ENCODE assay signal across 21 cellular contexts in the genomic region with DNA sequence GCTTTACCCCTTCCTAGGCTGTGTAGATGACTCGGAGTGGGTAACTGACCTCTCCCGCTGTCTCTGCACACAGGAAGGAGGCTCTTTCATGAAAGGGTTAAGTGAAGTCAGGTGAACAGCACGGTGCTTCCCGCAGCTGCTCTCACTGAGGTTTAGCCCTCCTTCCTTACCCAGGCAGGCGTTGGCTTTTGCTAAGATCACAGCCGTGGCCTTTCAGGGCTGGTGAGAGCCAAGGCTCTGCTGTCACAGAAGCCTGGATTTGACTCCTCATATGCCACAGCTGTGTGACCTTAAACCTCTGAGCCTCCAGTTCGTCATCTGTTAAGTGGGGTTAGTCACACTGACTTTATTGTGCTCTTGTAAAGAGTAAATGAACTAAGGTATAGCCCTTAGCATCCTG.
DNase-seq lines count a peak whose midpoint lies in the region; ATAC-seq and TF ChIP-seq lines count a peak whose summit lies in the region.
"Had no signal": no experiment of that assay in that cellular context is flagged by ENCODE, and none has a peak within 500 bp of the region (broad histone marks: within the 10 kb centered on the region; RNA-seq: fewer than 3 reads in every experiment).

No MANE protein-coding gene starts in this region.

- no peak for TF ChIP-seq POLR2A in breast epithelium (IDR thresholded peaks at IDR 0.05)

- intact Hi-C loops in natural killer cell (cut with micrococcal nuclease) (no loop called here), breast epithelium (cut with DNase I; ENCODE audit: low total_unique reads) (no loop called here)

- no peak overlapping the region for H3K4me2 ChIP-seq in smooth muscle cell
- H3K4me2 ChIP-seq: SK-N-SH had no signal

- no peaks in the 10 kb centered on the region for H3K9me3 Mint-ChIP-seq in natural killer cell
- no peaks in the 10 kb centered on the region for H3K9me3 Mint-ChIP-seq in natural killer cell treated with Interleukin-12 subunit alpha and Interleukin-12 subunit beta and Interleukin-15 and Interleukin-18, amount 100 ng/mL, for 72 hours
- H3K9me3 Mint-ChIP-seq in activated naive CD8-positive, alpha-beta T cell treated with anti-CD3 and anti-CD28 coated beads, Interleukin-2, amount 50 U/mL, for 24 hours: no peaks in the 10 kb centered on the region
- H3K9me3 Mint-ChIP-seq: HFFc6, nephron progenitor cell had no signal

- no peak overlapping the region for H3K4me3 Mint-ChIP-seq in natural killer cell
- H3K4me3 Mint-ChIP-seq in natural killer cell treated with Interleukin-12 subunit alpha and Interleukin-12 subunit beta and Interleukin-15 and Interleukin-18, amount 100 ng/mL, for 72 hours: no peak overlapping the region
- H3K4me3 Mint-ChIP-seq in activated naive CD8-positive, alpha-beta T cell treated with anti-CD3 and anti-CD28 coated beads, Interleukin-2, amount 50 U/mL, for 24 hours: no peak overlapping the region
- H3K4me3 Mint-ChIP-seq: HFFc6, nephron progenitor cell had no signal

- peaks cover 0 to 14% of the 10 kb centered on the region in 2 donors for H3K4me1 Mint-ChIP-seq in natural killer cell
- H3K4me1 Mint-ChIP-seq in natural killer cell treated with Interleukin-12 subunit alpha and Interleukin-12 subunit beta and Interleukin-15 and Interleukin-18, amount 100 ng/mL, for 72 hours (ENCODE audit: low read depth in 2 of 2): peaks cover 0 to 8% of the 10 kb centered on the region in 2 donors
- peaks cover 19% of the 10 kb centered on the region for H3K4me1 Mint-ChIP-seq in activated naive CD8-positive, alpha-beta T cell treated with anti-CD3 and anti-CD28 coated beads, Interleukin-2, amount 50 U/mL, for 24 hours

- H3K36me3 Mint-ChIP-seq in natural killer cell: no peaks in the 10 kb centered on the region
- no peaks in the 10 kb centered on the region for H3K36me3 Mint-ChIP-seq in natural killer cell treated with Interleukin-12 subunit alpha and Interleukin-12 subunit beta and Interleukin-15 and Interleukin-18, amount 100 ng/mL, for 72 hours
- peaks cover 6% of the 10 kb centered on the region for H3K36me3 Mint-ChIP-seq in activated naive CD8-positive, alpha-beta T cell treated with anti-CD3 and anti-CD28 coated beads, Interleukin-2, amount 50 U/mL, for 24 hours (ENCODE audit: low read depth)

- H3K9ac ChIP-seq in smooth muscle cell (ENCODE audit: low read depth): no peak overlapping the region
- H3K9ac ChIP-seq: SK-N-SH had no signal

- ATAC-seq in natural killer cell: peak; percentile 21 to 50 (median 31)
- no peak for ATAC-seq in natural killer cell treated with Interleukin-12 subunit alpha and Interleukin-12 subunit beta and Interleukin-15 and Interleukin-18, amount 100 ng/mL, for 72 hours
- ATAC-seq in activated naive CD8-positive, alpha-beta T cell treated with anti-CD3 and anti-CD28 coated beads, Interleukin-2, amount 50 U/mL, for 24 hours: peak; percentile 91
- ATAC-seq in stimulated activated naive CD8-positive, alpha-beta T cell treated with anti-CD3 and anti-CD28 coated beads, Interleukin-15, Interleukin-2, amounts not matched to agents 100 U/mL and 50 U/mL, for 24 hours: peak; percentile 93
- ATAC-seq: heart right ventricle had no signal

- H3K9me3 ChIP-seq in breast epithelium (no peaks in the 10 kb centered on the region), smooth muscle cell (replicated peaks; ENCODE audit: low read depth) (no peaks in the 10 kb centered on the region)
- H3K9me3 ChIP-seq: heart right ventricle, Peyer's patch, prostate gland, SK-N-SH, tibial nerve had no signal

- no peak overlapping the region for H3K27ac ChIP-seq in breast epithelium
- no peak overlapping the region for H3K27ac ChIP-seq in smooth muscle cell (ENCODE audit: low read depth)
- H3K27ac ChIP-seq: 22Rv1, heart right ventricle, prostate gland, tibial nerve had no signal

- 75% methylated on average over 7 of the region's 7 CpGs for WGBS in smooth muscle cell (ENCODE audit: low lambda C conversion rate)

- peaks cover 51% of the 10 kb centered on the region for H3K79me2 ChIP-seq in smooth muscle cell (ENCODE audit: low read depth)

- H3K4me1 ChIP-seq in breast epithelium (no peaks in the 10 kb centered on the region), smooth muscle cell (ENCODE audit: low read depth) (no peaks in the 10 kb centered on the region)

- H3K27ac Mint-ChIP-seq in natural killer cell: peak overlapping the region in 1 of 2 donors; percentile 38
- H3K27ac Mint-ChIP-seq in natural killer cell treated with Interleukin-12 subunit alpha and Interleukin-12 subunit beta and Interleukin-15 and Interleukin-18, amount 100 ng/mL, for 72 hours: no peak overlapping the region
- peak overlapping the region; percentile 46 for H3K27ac Mint-ChIP-seq in activated naive CD8-positive, alpha-beta T cell treated with anti-CD3 and anti-CD28 coated beads, Interleukin-2, amount 50 U/mL, for 24 hours
- H3K27ac Mint-ChIP-seq: HFFc6 had no signal

- no peak overlapping the region for H2AFZ ChIP-seq in smooth muscle cell (ENCODE audit: low read depth)

- H3K27me3 Mint-ChIP-seq in natural killer cell (ENCODE audit: low read depth in 2 of 2): no peaks in the 10 kb centered on the region
- H3K27me3 Mint-ChIP-seq in natural killer cell treated with Interleukin-12 subunit alpha and Interleukin-12 subunit beta and Interleukin-15 and Interleukin-18, amount 100 ng/mL, for 72 hours: no peaks in the 10 kb centered on the region
- H3K27me3 Mint-ChIP-seq in activated naive CD8-positive, alpha-beta T cell treated with anti-CD3 and anti-CD28 coated beads, Interleukin-2, amount 50 U/mL, for 24 hours: no peaks in the 10 kb centered on the region

- no peak for TF ChIP-seq CTCF in natural killer cell (IDR thresholded peaks at IDR 0.05)
- no peak for TF ChIP-seq CTCF in breast epithelium (IDR thresholded peaks at IDR 0.05)
- TF ChIP-seq CTCF in smooth muscle cell (IDR thresholded peaks at IDR 0.05; ENCODE audit: borderline replicate concordance, insufficient read depth, poor library complexity, severe bottlenecking): no peak

- H3K4me3 ChIP-seq in breast epithelium (no peak overlapping the region), smooth muscle cell (no peak overlapping the region)
- H3K4me3 ChIP-seq: heart right ventricle, Peyer's patch, prostate gland, tibial nerve had no signal

- H4K20me1 ChIP-seq in smooth muscle cell (ENCODE audit: low read depth): peaks cover 61% of the 10 kb centered on the region

- H3K27me3 ChIP-seq in breast epithelium: no peaks in the 10 kb centered on the region
- no peaks in the 10 kb centered on the region for H3K27me3 ChIP-seq in smooth muscle cell (ENCODE audit: low read depth)
- H3K27me3 ChIP-seq: heart right ventricle, Peyer's patch, tibial nerve had no signal

- H3F3A ChIP-seq in smooth muscle cell (ENCODE audit: low read depth): peaks cover 4% of the 10 kb centered on the region

- H3K36me3 ChIP-seq in breast epithelium (no peaks in the 10 kb centered on the region), smooth muscle cell (ENCODE audit: low read depth) (no peaks in the 10 kb centered on the region)
- H3K36me3 ChIP-seq: prostate gland had no signal

- DNase-seq in DMS53 (lab: John Stamatoyannopoulos, UW): peak; percentile 10
- no peak for DNase-seq in DMS53 treated with DMSO at 0.1 percent for 48 hours (lab: John Stamatoyannopoulos, UW; ENCODE audit: unreplicated experiment)
- no peak for DNase-seq in natural killer cell
- DNase-seq in natural killer cell treated with Interleukin-12 subunit alpha and Interleukin-12 subunit beta and Interleukin-15 and Interleukin-18, amount 100 ng/mL, for 72 hours (ENCODE audit: low spot score): no peak
- peak; percentile 37 for DNase-seq in activated naive CD8-positive, alpha-beta T cell treated with anti-CD3 and anti-CD28 coated beads, Interleukin-2, amount 50 U/mL, for 24 hours
- DNase-seq in stimulated activated naive CD8-positive, alpha-beta T cell treated with anti-CD3 and anti-CD28 coated beads, Interleukin-15, Interleukin-2, amounts not matched to agents 100 U/mL and 50 U/mL, for 24 hours: peak; percentile 34
- no peak for DNase-seq in breast epithelium (ENCODE audit: low spot score in 2 of 2)
- DNase-seq in smooth muscle cell (lab: John Stamatoyannopoulos, UW; ENCODE audit: unreplicated experiment): no peak
- DNase-seq: activated gamma-delta T cell treated with Interleukin-2 at 50 U/mL for 16 hours, DMS 273 treated with DMSO at 0.1 percent for 48 hours, heart right ventricle, HFFc6, NCI-H146, NCI-H774, nephron progenitor cell, Peyer's patch, SK-N-SH, small intestine had no signal

Comparison
In these comparisons a context has a peak if more than half of its experiments do, and no peak if none do; other contexts are left out.
1. DNase-seq: peak in DMS53 (single experiment), activated naive CD8-positive, alpha-beta T cell treated with anti-CD3 and anti-CD28 coated beads, Interleukin-2, amount 50 U/mL, for 24 hours (single experiment) and stimulated activated naive CD8-positive, alpha-beta T cell treated with anti-CD3 and anti-CD28 coated beads, Interleukin-15, Interleukin-2, amounts not matched to agents 100 U/mL and 50 U/mL, for 24 hours (single experiment); none in DMS53 treated with DMSO at 0.1 percent for 48 hours (single experiment), natural killer cell (single experiment), natural killer cell treated with Interleukin-12 subunit alpha and Interleukin-12 subunit beta and Interleukin-15 and Interleukin-18, amount 100 ng/mL, for 72 hours (single experiment), breast epithelium (0 of 2) and smooth muscle cell (single experiment).
2. ATAC-seq: peak in natural killer cell (3 of 3), activated naive CD8-positive, alpha-beta T cell treated with anti-CD3 and anti-CD28 coated beads, Interleukin-2, amount 50 U/mL, for 24 hours (single experiment) and stimulated activated naive CD8-positive, alpha-beta T cell treated with anti-CD3 and anti-CD28 coated beads, Interleukin-15, Interleukin-2, amounts not matched to agents 100 U/mL and 50 U/mL, for 24 hours (single experiment); none in natural killer cell treated with Interleukin-12 subunit alpha and Interleukin-12 subunit beta and Interleukin-15 and Interleukin-18, amount 100 ng/mL, for 72 hours (0 of 2).